In genomic region chr10:44648691-44649090, GRCh38 we compare ENCODE assay signal across 16 cellular contexts.
DNase-seq lines count a peak whose midpoint lies in the region; ATAC-seq lines count a peak whose summit lies in the region.
"Had no signal": no experiment of that assay in that cellular context is flagged by ENCODE, and none has a peak within 500 bp of the region (broad histone marks: within the 10 kb centered on the region; RNA-seq: fewer than 3 reads in every experiment).

No MANE protein-coding gene starts in this region.

- H3K4me2 ChIP-seq in GM23248 (ENCODE audit: unreplicated experiment): no peak overlapping the region
- no peak overlapping the region for H3K4me2 ChIP-seq in mesenchymal stem cell (ENCODE audit: low read length, poor library complexity, severe bottlenecking)

- in situ Hi-C loops in GM23248 (cut with MboI): loop anchor here (25.0 kb wide), 1 partner anchor 986 kb away; no protein-coding TSS in a partner anchor

- H3K79me1 ChIP-seq in mesenchymal stem cell (replicated peaks; ENCODE audit: low read length, poor library complexity, severe bottlenecking): no peaks in the 10 kb centered on the region

- peaks cover 35% of the 10 kb centered on the region for H3F3A ChIP-seq in GM23248 (ENCODE audit: insufficient read depth)

- H3K9ac ChIP-seq in GM23248 (no peak overlapping the region), mesenchymal stem cell (ENCODE audit: low read length) (no peak overlapping the region)

- peak; percentile 22 for DNase-seq in GM23248
- peak; percentile 17 for DNase-seq in Jurkat, Clone E6-1 (ENCODE audit: low read depth, low spot score)
- no peak for DNase-seq in mesenchymal stem cell
- DNase-seq in amygdala (lab: John Stamatoyannopoulos, UW): no peak
- no peak for DNase-seq in NCI-H1105 (lab: John Stamatoyannopoulos, UW)
- DNase-seq in globus pallidus (ENCODE audit: low spot score): no peak
- DNase-seq: CD8-positive, alpha-beta T cell; KG1; MM.1S; NCI-H1930; NCI-H2171; NCI-H510A; SHP77 treated with DMSO at 0.1 percent for 48 hours had no signal

- H3K9me3 ChIP-seq in GM23248 (ENCODE audit: low read depth): no peaks in the 10 kb centered on the region
- H3K9me3 ChIP-seq in mesenchymal stem cell (ENCODE audit: control insufficient read depth, low read length): no peaks in the 10 kb centered on the region
- H3K9me3 ChIP-seq: HAP-1 had no signal

- peak overlapping the region; percentile 18 for H2AK5ac ChIP-seq in mesenchymal stem cell (ENCODE audit: low read length, severe bottlenecking)

- no peak overlapping the region for H2BK15ac ChIP-seq in mesenchymal stem cell (ENCODE audit: low read depth, poor library complexity, severe bottlenecking)

- no peak overlapping the region for H2BK120ac ChIP-seq in mesenchymal stem cell (ENCODE audit: low read depth, low read length)

- H4K8ac ChIP-seq in mesenchymal stem cell (ENCODE audit: low read length): no peak overlapping the region

- H2AFZ ChIP-seq in GM23248 (peak overlapping the region; percentile 57), mesenchymal stem cell (ENCODE audit: low read depth, low read length) (no peak overlapping the region)

- no peak overlapping the region for H2BK12ac ChIP-seq in mesenchymal stem cell (ENCODE audit: low read length in 2 of 2)

- peak overlapping the region; percentile 78 for H2BK5ac ChIP-seq in mesenchymal stem cell (ENCODE audit: low read depth, low read length, poor library complexity, severe bottlenecking)

- no peak overlapping the region for H3K4ac ChIP-seq in mesenchymal stem cell (ENCODE audit: low read depth in 1 of 2, low read length in 2 of 2)

- no peak overlapping the region for H3K4me3 ChIP-seq in GM23248
- no peak overlapping the region for H3K4me3 ChIP-seq in Jurkat, Clone E6-1 (ENCODE audit: low read length)
- H3K4me3 ChIP-seq in mesenchymal stem cell (ENCODE audit: insufficient read depth in 1 of 2, low read depth in 1 of 2, low read length in 2 of 2): no peak overlapping the region
- H3K4me3 ChIP-seq: HAP-1 had no signal

- H3K27me3 ChIP-seq in GM23248 (replicated peaks; ENCODE audit: insufficient read depth) (no peaks in the 10 kb centered on the region), mesenchymal stem cell (ENCODE audit: control insufficient read depth in 1 of 2, insufficient read depth in 1 of 2, low read length in 2 of 2) (no peaks in the 10 kb centered on the region)

- H3K18ac ChIP-seq in mesenchymal stem cell (ENCODE audit: low read depth in 1 of 2, low read length in 2 of 2): no peak overlapping the region

- ATAC-seq in GM18907 (IDR thresholded peaks at IDR 0.05; ENCODE audit: unreplicated experiment) (peak; percentile 12), HG03521 (IDR thresholded peaks at IDR 0.05; ENCODE audit: unreplicated experiment) (no peak)
- ATAC-seq: CD8-positive, alpha-beta T cell had no signal

- H3K79me2 ChIP-seq in GM23248 (ENCODE audit: insufficient read depth): no peaks in the 10 kb centered on the region

- no peaks in the 10 kb centered on the region for H3K9me2 ChIP-seq in GM23248 (ENCODE audit: insufficient read depth)

- H3K27ac ChIP-seq in GM23248: no peak overlapping the region
- peak overlapping the region; percentile 96 for H3K27ac ChIP-seq in mesenchymal stem cell (ENCODE audit: low read length, poor library complexity, severe bottlenecking)

- no peak overlapping the region for H3K23ac ChIP-seq in mesenchymal stem cell (ENCODE audit: low read length in 2 of 2)

- WGBS in GM23248 (ENCODE audit: low coverage in 1 of 2, low lambda C conversion rate in 2 of 2, missing lambda C conversion rate in 2 of 2), 2 experiments: 87% methylated on average over 3 of the region's 3 CpGs
- WGBS in mesenchymal stem cell: 67% methylated on average over 1 of the region's 3 CpGs

- H3K14ac ChIP-seq in mesenchymal stem cell (ENCODE audit: low read length in 2 of 2): no peak overlapping the region

- H4K20me1 ChIP-seq in GM23248 (ENCODE audit: insufficient read depth): no peaks in the 10 kb centered on the region

- peaks cover 32% of the 10 kb centered on the region for H3K4me1 ChIP-seq in GM23248 (ENCODE audit: insufficient read depth)
- peaks cover 20% of the 10 kb centered on the region for H3K4me1 ChIP-seq in mesenchymal stem cell (ENCODE audit: control insufficient read depth, insufficient read depth, low read depth, low read length)
- H3K4me1 ChIP-seq: HAP-1 had no signal

- H3K36me3 ChIP-seq in GM23248 (ENCODE audit: low read depth) (no peaks in the 10 kb centered on the region), mesenchymal stem cell (ENCODE audit: control insufficient read depth in 1 of 2, insufficient read depth in 2 of 2, low read depth in 1 of 2, low read length in 2 of 2) (no peaks in the 10 kb centered on the region)
- H3K36me3 ChIP-seq: HAP-1 had no signal

- H4K91ac ChIP-seq in mesenchymal stem cell (ENCODE audit: low read length): no peak overlapping the region

Comparison
In these comparisons a context has a peak if more than half of its experiments do, and no peak if none do; other contexts are left out.
1. DNase-seq: peak in GM23248 (single experiment) and Jurkat, Clone E6-1 (single experiment); none in mesenchymal stem cell (single experiment), amygdala (0 of 56), NCI-H1105 (single experiment) and globus pallidus (single experiment).